10 cellular contexts compared by ENCODE assay signal in genomic region chr1:247211339-247211738, GRCh38. TPM values are rescaled to one million over a fixed set of nuclear protein-coding genes. Genes with fewer than 3 reads are reported as not detected.
DNase-seq lines count a peak whose midpoint lies in the region; ATAC-seq, FAIRE-seq and TF ChIP-seq lines count a peak whose summit lies in the region.
"Had no signal": no experiment of that assay in that cellular context is flagged by ENCODE, and none has a peak within 500 bp of the region (broad histone marks: within the 10 kb centered on the region; RNA-seq: fewer than 3 reads in every experiment).

No MANE protein-coding gene starts in this region.

- CTCF ChIA-PET in CD4-positive, alpha-beta memory T cell (lab: Charles Lee; ENCODE audit: partially characterized antibody), result no interaction called here
- CTCF ChIA-PET in GM12878 (lab: Yijun Ruan, JAX), result interaction anchor here (0.8 to 1.1 kb wide), 6 partner anchors 11 to 179 kb away, joined by 3 to 6 read pairs (median 4); no protein-coding TSS in a partner anchor

- H3K27me3 Mint-ChIP-seq in CD4-positive, alpha-beta memory T cell, result no peaks in the 10 kb centered on the region
- H3K27me3 Mint-ChIP-seq in activated CD4-positive, alpha-beta T cell treated with anti-CD3 and anti-CD28 coated beads, Interleukin-2, amount 10 ng/mL, durations not matched to agents 24 days and 14 days, result peaks cover 6% of the 10 kb centered on the region

- ATAC-seq in GM12878, result no peak

- no peak for TF ChIP-seq CTCF in GM12878 (IDR thresholded peaks at IDR 0.05 in 2 of 3, conservative IDR thresholded peaks at IDR 0.05 in 1 of 3; ENCODE audit: control insufficient read depth in 2 of 3, extremely low read depth in 1 of 3, insufficient read depth in 1 of 3, low read depth in 3 of 3, low read length in 3 of 3)
- no peak for TF ChIP-seq CTCF in brain microvascular endothelial cell (IDR thresholded peaks at IDR 0.05; ENCODE audit: low read depth, low read length, missing control alignments)

- no peak overlapping the region for H2BK120ac ChIP-seq in neuronal stem cell (ENCODE audit: low read depth, low read length)

- no peak for TF ChIP-seq RAD21 in GM12878 (IDR thresholded peaks at IDR 0.05; ENCODE audit: insufficient read depth, low read depth, low read length)

- no peak overlapping the region for H3K27ac ChIP-seq in CD4-positive, alpha-beta memory T cell (ENCODE audit: low read depth, low read length)
- H3K27ac ChIP-seq in Karpas-422 (ENCODE audit: low read length) (no peak overlapping the region), GM12878 (ENCODE audit: control insufficient read depth, insufficient read depth) (no peak overlapping the region), neuronal stem cell (replicated peaks; ENCODE audit: low read length) (no peak overlapping the region), brain microvascular endothelial cell (no peak overlapping the region)

- H3K9me3 Mint-ChIP-seq in CD4-positive, alpha-beta memory T cell, result peaks cover 0 to 3% (median 0%) of the 10 kb centered on the region in 8 donors
- H3K9me3 Mint-ChIP-seq in activated CD4-positive, alpha-beta T cell treated with anti-CD3 and anti-CD28 coated beads, Interleukin-2, amount 10 ng/mL, durations not matched to agents 24 days and 14 days, result peaks cover 13% of the 10 kb centered on the region

- TF ChIP-seq EP300 in GM12878 (IDR thresholded peaks at IDR 0.05; ENCODE audit: borderline replicate concordance in 1 of 2, control insufficient read depth in 1 of 2, low read depth in 2 of 2, low read length in 2 of 2), result no peak

- intact Hi-C loops in CD4-positive, alpha-beta memory T cell (cut with micrococcal nuclease), result loop anchor here (2.0 to 10.0 kb wide), 3 partner anchors 39 to 281 kb away; partner anchors contain the start of genes AHCTF1 and ZNF124
- intact Hi-C loops in GM12878 (cut with micrococcal nuclease; ENCODE audit: unreplicated experiment), result loop anchor here (5.0 to 10.0 kb wide), 3 partner anchors 106 to 273 kb away; no protein-coding TSS in a partner anchor
- intact Hi-C loops in activated CD4-positive, alpha-beta T cell treated with anti-CD3 and anti-CD28 coated beads, Interleukin-2, amount 10 ng/mL, durations not matched to agents 24 days and 14 days (cut with micrococcal nuclease), result loop anchor here (2.0 to 5.0 kb wide), 4 partner anchors 39 to 1616 kb away; partner anchors contain the start of genes SH3BP5L, ZNF124 and ZNF496

- H3K36me3 ChIP-seq in CD4-positive, alpha-beta memory T cell (ENCODE audit: insufficient read depth, low read length), result no peaks in the 10 kb centered on the region
- H3K36me3 ChIP-seq in Karpas-422 (ENCODE audit: insufficient read depth, low read length), result peaks cover 31% of the 10 kb centered on the region
- H3K36me3 ChIP-seq in GM12878 (ENCODE audit: control insufficient read depth in 2 of 2, insufficient read depth in 2 of 2, low read length in 1 of 2), result no peaks in the 10 kb centered on the region
- peaks cover 2 to 12% of the 10 kb centered on the region in 2 donors for H3K36me3 ChIP-seq in neuronal stem cell (replicated peaks in 1 of 2; ENCODE audit: control insufficient read depth in 2 of 2, insufficient read depth in 2 of 2, low read length in 2 of 2)
- H3K36me3 ChIP-seq in brain microvascular endothelial cell (replicated peaks), result peaks cover 1% of the 10 kb centered on the region

- H3K23ac ChIP-seq in neuronal stem cell (ENCODE audit: low read depth, low read length, poor library complexity), result no peak overlapping the region

- no peak overlapping the region for H2BK15ac ChIP-seq in neuronal stem cell (ENCODE audit: low read length)

- H3K18ac ChIP-seq in neuronal stem cell (ENCODE audit: low read length), result no peak overlapping the region

- FAIRE-seq in GM12878 (lab: Jason Lieb, UNC), result no peak

- no TSS peak for BruUV-seq in GM12878 (replicated peaks; lab: Mats Ljungman, UMichigan)

- H3K79me2 ChIP-seq in Karpas-422 (ENCODE audit: low read length), result peaks cover 43% of the 10 kb centered on the region
- H3K79me2 ChIP-seq in GM12878 (ENCODE audit: control insufficient read depth, insufficient read depth, low read length), result peaks cover 38% of the 10 kb centered on the region

- POLR2A ChIA-PET in CD4-positive, alpha-beta memory T cell (lab: Charles Lee; ENCODE audit: partially characterized antibody), result interaction anchor here (1.1 to 1.8 kb wide), 3 partner anchors 12 to 279 kb away, joined by 3 to 4 read pairs (median 3); no protein-coding TSS in a partner anchor
- POLR2A ChIA-PET in GM12878 (lab: Charles Lee), result interaction anchor here (2.0 to 2.1 kb wide), 2 partner anchors 10 to 150 kb away, joined by 5 to 6 read pairs; no protein-coding TSS in a partner anchor

- peak overlapping the region; percentile 13 to 97 (median 89) for H3K27ac Mint-ChIP-seq in CD4-positive, alpha-beta memory T cell
- H3K27ac Mint-ChIP-seq in activated CD4-positive, alpha-beta T cell treated with anti-CD3 and anti-CD28 coated beads, Interleukin-2, amount 10 ng/mL, durations not matched to agents 24 days and 14 days, result no peak overlapping the region

- TF ChIP-seq POLR2A in GM12878 (IDR thresholded peaks at IDR 0.05; ENCODE audit: low read depth, low read length), result no peak

- no peaks in the 10 kb centered on the region for H3K79me1 ChIP-seq in neuronal stem cell (ENCODE audit: low read depth, low read length)

- H3K9ac ChIP-seq in Karpas-422 (ENCODE audit: low read length), result no peak overlapping the region
- no peak overlapping the region for H3K9ac ChIP-seq in GM12878 (ENCODE audit: control insufficient read depth, insufficient read depth, low read length)
- no peak overlapping the region for H3K9ac ChIP-seq in neuronal stem cell (ENCODE audit: low read depth, low read length, poor library complexity)

- H3K9me2 ChIP-seq in Karpas-422 (replicated peaks; ENCODE audit: insufficient read depth, low read length), result no peaks in the 10 kb centered on the region

- in situ Hi-C loops in GM12878 (cut with MboI), result no loop called here
- in situ Hi-C loops in brain microvascular endothelial cell (cut with HindIII; ENCODE audit: low pct_ligation_motif_present, low sequenced_read_pairs), result no loop called here

- H3K4me3 ChIP-seq in CD4-positive, alpha-beta memory T cell (ENCODE audit: low read length in 2 of 2), result no peak overlapping the region
- H3K4me3 ChIP-seq in Karpas-422 (ENCODE audit: low read length) (no peak overlapping the region), GM12878 (no peak overlapping the region), neuronal stem cell (ENCODE audit: low read length in 2 of 2) (no peak overlapping the region), brain microvascular endothelial cell (ENCODE audit: low read depth, low read length) (no peak overlapping the region)

- H3K4me1 ChIP-seq in CD4-positive, alpha-beta memory T cell (ENCODE audit: insufficient read depth, low read length), result peaks cover 62% of the 10 kb centered on the region
- H3K4me1 ChIP-seq in Karpas-422 (ENCODE audit: low read length), result peaks cover 13% of the 10 kb centered on the region
- H3K4me1 ChIP-seq in GM12878 (ENCODE audit: control insufficient read depth, insufficient read depth, low read length), result peaks cover 21% of the 10 kb centered on the region
- peaks cover 0 to 8% of the 10 kb centered on the region in 2 donors for H3K4me1 ChIP-seq in neuronal stem cell (ENCODE audit: control insufficient read depth in 2 of 2, insufficient read depth in 1 of 2, low read depth in 1 of 2, low read length in 2 of 2)

- H2BK12ac ChIP-seq in neuronal stem cell (ENCODE audit: low read length), result no peak overlapping the region

- H3K4ac ChIP-seq in neuronal stem cell (ENCODE audit: low read length), result no peak overlapping the region

- H3K4me2 ChIP-seq in Karpas-422 (ENCODE audit: low read depth, low read length, poor library complexity, severe bottlenecking) (peak overlapping the region; percentile 85), GM12878 (ENCODE audit: control insufficient read depth, insufficient read depth) (peak overlapping the region; percentile 61), neuronal stem cell (ENCODE audit: insufficient read depth, low read length, poor library complexity, severe bottlenecking) (no peak overlapping the region)

- H2AFZ ChIP-seq in Karpas-422 (ENCODE audit: low read length), result no peak overlapping the region
- no peak overlapping the region for H2AFZ ChIP-seq in GM12878 (ENCODE audit: control insufficient read depth, low read depth, low read length)
- H2AFZ ChIP-seq in neuronal stem cell (ENCODE audit: low read length), result peak overlapping the region; percentile 96

- no peaks in the 10 kb centered on the region for H4K20me1 ChIP-seq in Karpas-422 (ENCODE audit: insufficient read depth, low read depth, low read length)
- no peaks in the 10 kb centered on the region for H4K20me1 ChIP-seq in GM12878 (ENCODE audit: control insufficient read depth, insufficient read depth)

- 30% methylated on average over 7 of the region's 7 CpGs for WGBS in GM12878 (ENCODE audit: insufficient coverage, insufficient replicate concordance, low lambda C conversion rate, missing lambda C conversion rate)
- WGBS in neuronal stem cell (ENCODE audit: extremely low coverage in 2 of 2, insufficient read length in 2 of 2, insufficient replicate concordance in 1 of 2), 2 donors, result no CpG with 5 or more reads among the region's 7 CpGs

- H4K8ac ChIP-seq in neuronal stem cell (ENCODE audit: low read depth, low read length), result no peak overlapping the region

- H2AK5ac ChIP-seq in neuronal stem cell (ENCODE audit: low read depth, low read length), result no peak overlapping the region

- H2BK5ac ChIP-seq in neuronal stem cell (ENCODE audit: low read length), result no peak overlapping the region

- H3K4me3 Mint-ChIP-seq in CD4-positive, alpha-beta memory T cell, result peak overlapping the region in 7 of 8 donors; percentile 44 to 81 (median 73)
- no peak overlapping the region for H3K4me3 Mint-ChIP-seq in activated CD4-positive, alpha-beta T cell treated with anti-CD3 and anti-CD28 coated beads, Interleukin-2, amount 10 ng/mL, durations not matched to agents 24 days and 14 days

- H3K36me3 Mint-ChIP-seq in CD4-positive, alpha-beta memory T cell, result peaks cover 12 to 25% of the 10 kb centered on the region in 2 donors
- peaks cover 33% of the 10 kb centered on the region for H3K36me3 Mint-ChIP-seq in activated CD4-positive, alpha-beta T cell treated with anti-CD3 and anti-CD28 coated beads, Interleukin-2, amount 10 ng/mL, durations not matched to agents 24 days and 14 days (ENCODE audit: low read depth)

- H3K9me3 ChIP-seq in CD4-positive, alpha-beta memory T cell (ENCODE audit: control insufficient read depth in 1 of 2, low read length in 2 of 2), result no peaks in the 10 kb centered on the region
- peaks cover 23% of the 10 kb centered on the region for H3K9me3 ChIP-seq in Karpas-422 (ENCODE audit: low read length)
- peaks cover 3% of the 10 kb centered on the region; the same call in 2 of the 3 replicates for H3K9me3 ChIP-seq in GM12878 (replicated peaks; ENCODE audit: control insufficient read depth, insufficient read depth, low read length)
- H3K9me3 ChIP-seq in neuronal stem cell (replicated peaks in 1 of 2; ENCODE audit: control insufficient read depth in 2 of 2, insufficient read depth in 1 of 2, low read depth in 1 of 2, low read length in 2 of 2), result peaks cover 0 to 17% of the 10 kb centered on the region in 2 donors

- H3K4me1 Mint-ChIP-seq in CD4-positive, alpha-beta memory T cell, result peaks cover 45 to 66% (median 59%) of the 10 kb centered on the region in 4 donors
- peaks cover 30% of the 10 kb centered on the region for H3K4me1 Mint-ChIP-seq in activated CD4-positive, alpha-beta T cell treated with anti-CD3 and anti-CD28 coated beads, Interleukin-2, amount 10 ng/mL, durations not matched to agents 24 days and 14 days

- SMC1A ChIA-PET in GM12878 (lab: Charles Lee; ENCODE audit: uncharacterized antibody, unreplicated experiment), result interaction anchor here (0.7 to 1.4 kb wide), 8 partner anchors 12 to 1697 kb away, joined by 3 to 6 read pairs (median 3); partner anchors contain the start of gene ZNF496

- RAD21 ChIA-PET in GM12878 (lab: Charles Lee; ENCODE audit: unreplicated experiment), result interaction anchor here (0.9 to 1.4 kb wide), 4 partner anchors 12 to 179 kb away, joined by 3 to 9 read pairs (median 4); no protein-coding TSS in a partner anchor

- no peak for DNase-seq in CD4-positive, alpha-beta memory T cell
- DNase-seq in Karpas-422 (no peak), GM12878 (ENCODE audit: low read depth, low spot score) (no peak), neuronal stem cell (ENCODE audit: low spot score) (no peak), brain microvascular endothelial cell (no peak), hypothalamus (lab: John Stamatoyannopoulos, UW) (no peak)
- DNase-seq in activated CD4-positive, alpha-beta T cell treated with anti-CD3 and anti-CD28 coated beads, Interleukin-2, amount 10 ng/mL, durations not matched to agents 24 days and 14 days, result no peak
- DNase-seq in activated CD4-positive, alpha-beta T cell treated with anti-CD3 and anti-CD28 coated beads, Interleukin-2, amount 50 U/mL, for 48 hours, result no peak

- H4K91ac ChIP-seq in neuronal stem cell (ENCODE audit: low read depth, low read length, poor library complexity), result no peak overlapping the region

- no peaks in the 10 kb centered on the region for H3K27me3 ChIP-seq in CD4-positive, alpha-beta memory T cell (ENCODE audit: insufficient read depth, low read length)
- H3K27me3 ChIP-seq in Karpas-422 (ENCODE audit: low read length) (no peaks in the 10 kb centered on the region), GM12878 (replicated peaks in 1 of 2; ENCODE audit: control insufficient read depth in 2 of 2, insufficient read depth in 2 of 2, low read length in 1 of 2) (no peaks in the 10 kb centered on the region), neuronal stem cell (ENCODE audit: control insufficient read depth in 3 of 3, insufficient read depth in 3 of 3, low read depth in 1 of 3, low read length in 3 of 3) (peaks cover 0 to 14% (median 0%) of the 10 kb centered on the region in 3 experiments), brain microvascular endothelial cell (replicated peaks) (no peaks in the 10 kb centered on the region)

- H3K14ac ChIP-seq in neuronal stem cell (ENCODE audit: low read length), result no peak overlapping the region

RNA-seq across cellular contexts. Expression of gene ZNF124, which starts 39.5 kb away (rescaled TPM):
- 10 to 100 TPM; 25.0 to 26.8 TPM for total RNA-seq in CD4-positive, alpha-beta memory T cell
- polyA plus RNA-seq in CD4-positive, alpha-beta memory T cell, result 1 to 10 TPM; 6.6 to 9.2 TPM
- total RNA-seq in Karpas-422 (2014; rRNA removed; shearing (Covaris generic); ENCODE audit: low replicate concordance), result 46.0 and 75.6 TPM in 2 replicates
- total RNA-seq in GM12878 (2013; cell fraction: nucleolus; rRNA removed), result 57.7 and 58.8 TPM in 2 replicates
- total RNA-seq in GM12878 (2014; rRNA removed), result 27.5 and 32.9 TPM in 2 replicates
- total RNA-seq in GM12878 (2014; rRNA removed; fragmentation: Illumina TruSeq; extraction: Trizol), result 37.5 and 38.5 TPM in 2 replicates
- total RNA-seq in GM12878 (2021), result 24.4 and 25.8 TPM in 2 replicates
- polyA plus RNA-seq in GM12878 (2011; ENCODE audit: low read depth), result 3.5 TPM
- polyA plus RNA-seq in GM12878 (2011; rRNA removed), result 13.2 and 19.7 TPM in 2 replicates
- polyA plus RNA-seq in GM12878 (2011; cell fraction: cytosol; rRNA removed), result 7.0 and 7.5 TPM in 2 replicates
- 9.6 and 12.6 TPM in 2 replicates for polyA plus RNA-seq in GM12878 (2011; cell fraction: nucleus; rRNA removed)
- 4.4 and 5.4 TPM in 2 replicates for polyA plus RNA-seq in GM12878 (2012)
- 14.1 and 15.1 TPM in 2 replicates for polyA plus RNA-seq in GM12878 (2014; fragmentation: Illumina TruSeq; extraction: Trizol)
- 1 to 10 TPM; 6.8 to 7.3 TPM for polyA plus RNA-seq in GM12878 (2014; fragmentation: Nextera tagmentation; extraction: Ambion mirVana)
- 6.7 and 7.7 TPM in 2 replicates for polyA plus RNA-seq in GM12878 (2014; rRNA removed)
- 10 to 100 TPM; 11.4 to 11.8 TPM for polyA plus RNA-seq in GM12878 (2016; fragmentation: Nextera tagmentation; extraction: Ambion mirVana)
- 59.9 and 85.9 TPM in 2 replicates for polyA minus RNA-seq in GM12878 (2011; rRNA and poly(A)+ RNA removed)
- polyA minus RNA-seq in GM12878 (2011; cell fraction: cytosol; rRNA and poly(A)+ RNA removed), result 25.0 and 35.7 TPM in 2 replicates
- polyA minus RNA-seq in GM12878 (2011; cell fraction: nucleus; rRNA and poly(A)+ RNA removed), result 16.2 and 25.0 TPM in 2 replicates
- 6.6 TPM for polyA plus RNA-seq in neuronal stem cell (2013, experiment 1 of 2)
- 6.0 TPM for polyA plus RNA-seq in neuronal stem cell (2013, experiment 2 of 2)
- 14.9 and 18.5 TPM in 2 replicates for total RNA-seq in activated CD4-positive, alpha-beta T cell treated with anti-CD3 and anti-CD28 coated beads, Interleukin-2, amount 10 ng/mL, durations not matched to agents 24 days and 14 days

RNA-seq across cellular contexts. Expression of gene VN1R5, which starts 44.5 kb away (rescaled TPM):
- not detected for total RNA-seq in CD4-positive, alpha-beta memory T cell
- not detected for polyA plus RNA-seq in CD4-positive, alpha-beta memory T cell
- not detected in 2 replicates for total RNA-seq in Karpas-422 (2014; rRNA removed; shearing (Covaris generic); ENCODE audit: low replicate concordance)
- total RNA-seq in GM12878 (2013; cell fraction: nucleolus; rRNA removed), result not detected in 2 replicates
- total RNA-seq in GM12878 (2014; rRNA removed) (not detected in 2 replicates), GM12878 (2014; rRNA removed; fragmentation: Illumina TruSeq; extraction: Trizol) (not detected in 2 replicates), GM12878 (2021) (not detected in 2 replicates)
- polyA plus RNA-seq in GM12878 (2011; ENCODE audit: low read depth), result not detected
- polyA plus RNA-seq in GM12878 (2011; rRNA removed) (not detected in 2 replicates), GM12878 (2014; fragmentation: Illumina TruSeq; extraction: Trizol) (not detected in 2 replicates), GM12878 (2014; fragmentation: Nextera tagmentation; extraction: Ambion mirVana) (not detected), GM12878 (2014; rRNA removed) (not detected in 2 replicates), GM12878 (2016; fragmentation: Nextera tagmentation; extraction: Ambion mirVana) (not detected)
- not detected in 2 replicates for polyA plus RNA-seq in GM12878 (2011; cell fraction: cytosol; rRNA removed)
- not detected in 2 replicates for polyA plus RNA-seq in GM12878 (2011; cell fraction: nucleus; rRNA removed)
- not detected in 2 replicates for polyA plus RNA-seq in GM12878 (2012)
- polyA minus RNA-seq in GM12878 (2011; rRNA and poly(A)+ RNA removed), result not detected in 2 replicates
- polyA minus RNA-seq in GM12878 (2011; cell fraction: cytosol; rRNA and poly(A)+ RNA removed), result not detected in 2 replicates
- not detected in 2 replicates for polyA minus RNA-seq in GM12878 (2011; cell fraction: nucleus; rRNA and poly(A)+ RNA removed)
- not detected for polyA plus RNA-seq in neuronal stem cell (2013, experiment 1 of 2)
- not detected for polyA plus RNA-seq in neuronal stem cell (2013, experiment 2 of 2)
- not detected in 2 replicates for total RNA-seq in activated CD4-positive, alpha-beta T cell treated with anti-CD3 and anti-CD28 coated beads, Interleukin-2, amount 10 ng/mL, durations not matched to agents 24 days and 14 days
- total RNA-seq: pulmonary artery endothelial cell had no signal
- polyA plus RNA-seq: adipose tissue had no signal
